Comparison of ENCODE assay signal across 6 cellular contexts in the genomic region with DNA sequence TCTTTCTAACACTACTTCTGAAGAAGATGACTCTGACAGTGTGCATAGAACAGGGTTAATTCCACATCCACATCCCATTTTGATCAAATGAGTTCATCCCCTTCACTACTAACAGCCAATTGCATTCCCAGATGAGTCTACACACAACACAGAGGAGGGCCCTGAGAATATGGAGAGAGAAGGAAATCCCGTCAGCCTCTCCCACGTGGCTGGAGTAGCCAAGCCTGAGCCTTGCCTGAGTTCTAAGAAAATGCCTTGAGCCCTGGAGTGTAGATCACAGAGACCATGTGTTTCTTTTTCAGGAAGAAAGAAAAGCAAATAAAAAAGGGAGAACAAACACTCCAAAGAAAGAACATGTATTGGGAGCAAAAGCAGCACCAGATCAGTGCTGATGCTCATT.
DNase-seq lines count a peak whose midpoint lies in the region; ATAC-seq, FAIRE-seq and TF ChIP-seq lines count a peak whose summit lies in the region.
"Not testable (repeated sequence)": the region's sequence is repeated elsewhere in the genome, so short reads cannot be mapped to it uniquely, and the experiment has no call there.

No MANE protein-coding gene starts in this region.

- H3K79me2 ChIP-seq in DND-41 (ENCODE audit: insufficient read depth, low read length); Loucy (ENCODE audit: insufficient read depth, low read length): not testable (repeated sequence)

- H3K9me3 Mint-ChIP-seq in activated CD4-positive, alpha-beta T cell treated with anti-CD3 and anti-CD28 coated beads, Interleukin-2, amount 10 ng/mL, durations not matched to agents 24 days and 14 days, result not testable (repeated sequence)

- intact Hi-C loops in activated CD4-positive, alpha-beta T cell treated with anti-CD3 and anti-CD28 coated beads, Interleukin-2, amount 10 ng/mL, durations not matched to agents 24 days and 14 days (cut with micrococcal nuclease), result not testable (repeated sequence)

- not testable (repeated sequence) for H4K20me1 ChIP-seq in BLaER1; DND-41 (ENCODE audit: insufficient read depth, low read length); Loucy (ENCODE audit: insufficient read depth, low read length, poor library complexity, severe bottlenecking)

- TF ChIP-seq CTCF in DND-41 (IDR thresholded peaks at IDR 0.05; ENCODE audit: borderline replicate concordance, extremely low read depth, low read length, poor library complexity, severe bottlenecking); Loucy (conservative IDR thresholded peaks at IDR 0.05; ENCODE audit: low read length): not testable (repeated sequence)

- peak overlapping the region; percentile 65; the same call in 1 of the 2 replicates for H2AFZ ChIP-seq in DND-41 (ENCODE audit: low read depth, low read length)
- H2AFZ ChIP-seq in Loucy (ENCODE audit: low read length), result not testable (repeated sequence)

- not testable (repeated sequence) for H3K9ac ChIP-seq in BLaER1
- peak overlapping the region; percentile 55 for H3K9ac ChIP-seq in DND-41 (ENCODE audit: low read depth, low read length)
- peak overlapping the region; percentile 79 for H3K9ac ChIP-seq in Loucy (ENCODE audit: low read depth, low read length, poor library complexity, severe bottlenecking)

- H3K27me3 Mint-ChIP-seq in activated CD4-positive, alpha-beta T cell treated with anti-CD3 and anti-CD28 coated beads, Interleukin-2, amount 10 ng/mL, durations not matched to agents 24 days and 14 days, result peaks cover 27% of the 10 kb centered on the region

- peaks cover 84% of the 10 kb centered on the region for H3K4me1 ChIP-seq in BLaER1
- H3K4me1 ChIP-seq in DND-41 (ENCODE audit: insufficient read depth, low read length), result peaks cover 69% of the 10 kb centered on the region
- peaks cover 74% of the 10 kb centered on the region for H3K4me1 ChIP-seq in Loucy (ENCODE audit: insufficient read depth, low read length, poor library complexity, severe bottlenecking)

- H3F3A ChIP-seq in Loucy (ENCODE audit: low read depth), result not testable (repeated sequence)

- not testable (repeated sequence) for H3K27ac Mint-ChIP-seq in activated CD4-positive, alpha-beta T cell treated with anti-CD3 and anti-CD28 coated beads, Interleukin-2, amount 10 ng/mL, durations not matched to agents 24 days and 14 days

- peak; percentile 9 for FAIRE-seq in GM12891 (lab: Jason Lieb, UNC)

- not testable (repeated sequence) for H3K36me3 ChIP-seq in BLaER1; DND-41 (ENCODE audit: insufficient read depth, low read length); Loucy (ENCODE audit: insufficient read depth, low read length)

- not testable (repeated sequence) for H3K9me2 ChIP-seq in Loucy (replicated peaks; ENCODE audit: low read depth, low read length)

- H3K9me3 ChIP-seq in BLaER1; DND-41 (ENCODE audit: insufficient read depth, low read length, severe bottlenecking); Loucy (ENCODE audit: insufficient read depth, low read depth, low read length): not testable (repeated sequence)

- peak; percentile 45 for ATAC-seq in DND-41 (ENCODE audit: insufficient read depth, low read depth)

- H3K27ac ChIP-seq in BLaER1 (peak overlapping the region; percentile 80), DND-41 (ENCODE audit: low read length) (peak overlapping the region; percentile 92)

- H3K36me3 Mint-ChIP-seq in activated CD4-positive, alpha-beta T cell treated with anti-CD3 and anti-CD28 coated beads, Interleukin-2, amount 10 ng/mL, durations not matched to agents 24 days and 14 days (ENCODE audit: low read depth), result not testable (repeated sequence)

- not testable (repeated sequence) for H3K4me1 Mint-ChIP-seq in activated CD4-positive, alpha-beta T cell treated with anti-CD3 and anti-CD28 coated beads, Interleukin-2, amount 10 ng/mL, durations not matched to agents 24 days and 14 days

- not testable (repeated sequence) for H3K4me3 Mint-ChIP-seq in activated CD4-positive, alpha-beta T cell treated with anti-CD3 and anti-CD28 coated beads, Interleukin-2, amount 10 ng/mL, durations not matched to agents 24 days and 14 days

- not testable (repeated sequence) for H3K27me3 ChIP-seq in BLaER1; DND-41 (ENCODE audit: insufficient read depth, low read length, poor library complexity); Loucy (ENCODE audit: insufficient read depth, low read length, poor library complexity, severe bottlenecking)

- TF ChIP-seq POLR2A in GM12891 (IDR thresholded peaks at IDR 0.05; ENCODE audit: low read depth, low read length), result not testable (repeated sequence)

- peak; percentile 53 for DNase-seq in DND-41
- not testable (repeated sequence) for DNase-seq in GM12891 (ENCODE audit: insufficient read length, low spot score); Jurkat, Clone E6-1 (ENCODE audit: low read depth, low spot score)
- DNase-seq in activated CD4-positive, alpha-beta T cell treated with anti-CD3 and anti-CD28 coated beads, Interleukin-2, amount 10 ng/mL, durations not matched to agents 24 days and 14 days, result peak; percentile 34

- not testable (repeated sequence) for H3K4me3 ChIP-seq in BLaER1
- H3K4me3 ChIP-seq in DND-41 (ENCODE audit: low read depth in 1 of 2, low read length in 2 of 2) (peak overlapping the region in 1 of 2 experiments; percentile 5; a peak in 1 of 4 replicates), Loucy (ENCODE audit: low read length, poor library complexity, severe bottlenecking) (peak overlapping the region; percentile 62)
- peak overlapping the region; percentile 24; the same call in 1 of the 2 replicates for H3K4me3 ChIP-seq in Jurkat, Clone E6-1 (ENCODE audit: low read length)

- peak overlapping the region; percentile 74 for H3K4me2 ChIP-seq in BLaER1
- peak overlapping the region; percentile 38 for H3K4me2 ChIP-seq in DND-41 (ENCODE audit: insufficient read depth, low read length)
- H3K4me2 ChIP-seq in Loucy (ENCODE audit: low read depth, low read length, poor library complexity, severe bottlenecking), result peak overlapping the region; percentile 71
